Comparison of ENCODE assay signal across 26 cellular contexts in the genomic region with DNA sequence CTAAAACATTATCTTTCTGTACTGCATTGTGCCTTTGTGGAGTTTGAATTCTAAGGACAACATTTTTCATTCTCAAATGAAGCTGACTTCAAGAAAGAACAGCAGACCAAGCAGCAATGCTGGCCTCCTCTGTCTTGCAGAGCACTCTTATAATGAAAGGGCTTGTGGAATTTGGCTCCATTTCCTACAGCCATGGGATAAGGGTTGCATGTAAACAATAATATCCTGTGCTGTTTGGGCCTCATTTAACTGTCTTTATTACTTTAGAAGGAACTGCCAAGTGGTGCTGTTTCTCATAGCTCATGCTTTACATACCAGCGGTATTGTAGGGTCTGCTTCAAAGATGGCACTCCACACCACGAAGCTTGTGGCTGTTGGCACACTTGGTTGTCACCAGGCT.
A peak's percentile ranks its signal among the peaks of the same experiment; 100 is the strongest.
DNase-seq lines count a peak whose midpoint lies in the region; ATAC-seq and TF ChIP-seq lines count a peak whose summit lies in the region.
"Had no signal": no experiment of that assay in that cellular context is flagged by ENCODE, and none has a peak within 500 bp of the region (broad histone marks: within the 10 kb centered on the region; RNA-seq: fewer than 3 reads in every experiment).

No MANE protein-coding gene starts in this region.

- H3K36me3 ChIP-seq in mammary epithelial cell (ENCODE audit: insufficient read depth, low read length) (no peaks in the 10 kb centered on the region), breast epithelium (no peaks in the 10 kb centered on the region), esophagus muscularis mucosa (no peaks in the 10 kb centered on the region), H7 (replicated peaks; ENCODE audit: control insufficient read depth, insufficient read depth, low read length) (no peaks in the 10 kb centered on the region)
- H3K36me3 ChIP-seq: heart left ventricle, ovary, upper lobe of left lung, WERI-Rb-1 had no signal

- H3K4me3 ChIP-seq in mammary epithelial cell (replicated peaks in 1 of 3; ENCODE audit: insufficient read depth in 1 of 3, low read depth in 2 of 3, low read length in 3 of 3) (no peak overlapping the region), breast epithelium (no peak overlapping the region), esophagus muscularis mucosa (no peak overlapping the region), H7 (ENCODE audit: insufficient read depth, low read depth, low read length) (no peak overlapping the region)
- H3K4me3 ChIP-seq: heart left ventricle, ovary, skin epidermis, upper lobe of left lung had no signal

- no peaks in the 10 kb centered on the region for H4K20me1 ChIP-seq in mammary epithelial cell (ENCODE audit: insufficient read depth, low read length)

- H3K4me2 ChIP-seq in mammary epithelial cell (ENCODE audit: insufficient read depth, low read depth, low read length), result no peak overlapping the region

- DNase-seq in mammary epithelial cell (no peak), breast epithelium (ENCODE audit: low spot score in 2 of 2) (no peak), amniotic epithelial cell (ENCODE audit: low read depth) (peak; percentile 16), foreskin melanocyte (peak; percentile 57), AG08395 (ENCODE audit: low spot score) (no peak), Right ventricle myocardium superior (no peak), esophagus muscularis mucosa (ENCODE audit: extremely low spot score) (no peak), H7 (no peak)
- DNase-seq: activated CD4-positive, alpha-beta T cell treated with anti-CD3 and anti-CD28 coated beads for 4 hours; activated naive CD4-positive, alpha-beta T cell treated with anti-CD3 and anti-CD28 coated beads, Interleukin-2, amount 50 U/mL, for 16 hours; CD8-positive, alpha-beta memory T cell; foreskin keratinocyte; HCEC 1CT; heart left ventricle; NCI-H1436; NCI-H2107; ovary; stimulated activated naive B cell treated with anti-CD40 and anti-IgM and Interleukin-4, amounts not matched to agents 10 μg/mL and 1 μg/mL and 100 μg/mL, for 72 hours; substantia nigra; upper lobe of left lung had no signal

- dilution Hi-C loops in mammary epithelial cell (cut with HindIII; ENCODE audit: low sequenced_read_pairs), result loop anchor here (5.0 kb wide), 1 partner anchor 103 kb away; no protein-coding TSS in a partner anchor

- CTCF ChIA-PET in mammary epithelial cell (lab: Charles Lee; ENCODE audit: low non-redundant PET), result no interaction called here

- no peaks in the 10 kb centered on the region for H3K27me3 ChIP-seq in mammary epithelial cell (ENCODE audit: insufficient read depth, low read length)
- H3K27me3 ChIP-seq in breast epithelium, result peaks cover 0 to 23% of the 10 kb centered on the region in 2 donors
- H3K27me3 ChIP-seq in esophagus muscularis mucosa, result no peaks in the 10 kb centered on the region
- H3K27me3 ChIP-seq in H7 (ENCODE audit: control insufficient read depth, insufficient read depth, low read length), result no peaks in the 10 kb centered on the region
- H3K27me3 ChIP-seq: foreskin keratinocyte, heart left ventricle, ovary, upper lobe of left lung had no signal

- H2AFZ ChIP-seq in mammary epithelial cell (ENCODE audit: low read depth, low read length), result peak overlapping the region; percentile 43

- in situ Hi-C loops in mammary epithelial cell (cut with MboI; ENCODE audit: low sequenced_read_pairs in 2 of 2), result no loop called here

- no peak for ATAC-seq in Right ventricle myocardium superior (ENCODE audit: poor library complexity)
- ATAC-seq: activated T-helper 17 cell treated with anti-CD3 and anti-CD28 coated beads, Interleukin-2, amount 50 U/mL, for 72 hours; foreskin keratinocyte; heart left ventricle; stimulated activated naive B cell treated with anti-CD40 and anti-IgM and Interleukin-4, amounts not matched to agents 10 μg/mL and 1 μg/mL and 100 μg/mL, for 72 hours; T-cell had no signal

- no peak overlapping the region for H3K27ac ChIP-seq in mammary epithelial cell (ENCODE audit: insufficient read depth, low read depth, low read length)
- H3K27ac ChIP-seq in breast epithelium, result no peak overlapping the region
- no peak overlapping the region for H3K27ac ChIP-seq in esophagus muscularis mucosa (replicated peaks in 1 of 4)
- H3K27ac ChIP-seq: epithelial cell of prostate, foreskin keratinocyte, heart left ventricle, HL-60, ovary, skin epidermis, upper lobe of left lung, WERI-Rb-1 had no signal

- H3K9ac ChIP-seq in mammary epithelial cell (ENCODE audit: insufficient read depth, low read length), result no peak overlapping the region

- TF ChIP-seq POLR2A in breast epithelium (IDR thresholded peaks at IDR 0.05), result no peak
- TF ChIP-seq POLR2A in esophagus muscularis mucosa (IDR thresholded peaks at IDR 0.05; ENCODE audit: low read depth), result no peak

- no peak for TF ChIP-seq EP300 in esophagus muscularis mucosa (IDR thresholded peaks at IDR 0.05)

- TF ChIP-seq CTCF in mammary epithelial cell (conservative IDR thresholded peaks at IDR 0.05 in 1 of 2, IDR thresholded peaks at IDR 0.05 in 1 of 2; ENCODE audit: extremely low read depth in 1 of 2, insufficient read depth in 1 of 2, low read depth in 1 of 2, low read length in 2 of 2), result no peak
- no peak for TF ChIP-seq CTCF in breast epithelium (IDR thresholded peaks at IDR 0.05)
- TF ChIP-seq CTCF in esophagus muscularis mucosa (IDR thresholded peaks at IDR 0.05), result no peak

- no peaks in the 10 kb centered on the region for H3K79me2 ChIP-seq in mammary epithelial cell (ENCODE audit: insufficient read depth, low read length)

- intact Hi-C loops in mammary epithelial cell (cut with micrococcal nuclease) (loop anchor here (2.0 kb wide), 1 partner anchor 87 kb away; no protein-coding TSS in a partner anchor), breast epithelium (cut with DNase I; ENCODE audit: low total_unique reads) (no loop called here), Right ventricle myocardium superior (cut with DNase I) (no loop called here), esophagus muscularis mucosa (cut with DNase I) (no loop called here)

- no TSS peak for BruUV-seq in mammary epithelial cell (replicated peaks; lab: Mats Ljungman, UMichigan)

- H3K9me3 ChIP-seq in mammary epithelial cell (replicated peaks; ENCODE audit: insufficient read depth, low read length) (peaks cover 2% of the 10 kb centered on the region), breast epithelium (no peaks in the 10 kb centered on the region), esophagus muscularis mucosa (no peaks in the 10 kb centered on the region)
- H3K9me3 ChIP-seq: ovary, upper lobe of left lung had no signal

- H3K4me1 ChIP-seq in mammary epithelial cell (ENCODE audit: insufficient read depth, low read length) (peaks cover 26% of the 10 kb centered on the region), breast epithelium (no peaks in the 10 kb centered on the region), esophagus muscularis mucosa (no peaks in the 10 kb centered on the region)
- H3K4me1 ChIP-seq: heart left ventricle had no signal

- 25% methylated on average over 2 of the region's 2 CpGs for WGBS in mammary epithelial cell (ENCODE audit: low coverage, missing lambda C conversion rate)
- WGBS in esophagus muscularis mucosa, result 52% methylated on average over 2 of the region's 2 CpGs

Comparison
In these comparisons a context has a peak if more than half of its experiments do, and no peak if none do; other contexts are left out.
1. DNase-seq: peak in amniotic epithelial cell (single experiment) and foreskin melanocyte (single experiment); none in mammary epithelial cell (single experiment), breast epithelium (0 of 2), AG08395 (single experiment), Right ventricle myocardium superior (single experiment), esophagus muscularis mucosa (single experiment) and H7 (single experiment).